1 cellular context compared by ENCODE assay signal in genomic region chr1:111192643-111193519, GRCh38.
TF ChIP-seq lines count a peak whose summit lies in the region.

No MANE protein-coding gene starts in this region.

TF ChIP-seq in WTC11, 78 proteins besides CTCF, POLR2A, EP300 and RAD21:
- no peak for TF ChIP-seq ZNF423 (CRISPR knock-in tag; IDR thresholded peaks at IDR 0.05)
- TF ChIP-seq ZMAT4 (CRISPR knock-in tag; IDR thresholded peaks at IDR 0.05) = no peak
- no peak for TF ChIP-seq TP53 (CRISPR knock-in tag; IDR thresholded peaks at IDR 0.05)
- TF ChIP-seq FOXP1 (CRISPR knock-in tag; IDR thresholded peaks at IDR 0.05; ENCODE audit: borderline replicate concordance) = no peak
- TF ChIP-seq RORB (CRISPR knock-in tag; IDR thresholded peaks at IDR 0.05) = no peak
- no peak for TF ChIP-seq PRDM15 (CRISPR knock-in tag; IDR thresholded peaks at IDR 0.05)
TF ChIP-seq in WTC11: peak in this region for 0.
